In genomic region chr11:94007426-94007825, GRCh38 we compare ENCODE assay signal across 23 cellular contexts. TPM values are rescaled to one million over a fixed set of nuclear protein-coding genes. Genes with fewer than 3 reads are reported as not detected.
DNase-seq lines count a peak whose midpoint lies in the region; ATAC-seq and TF ChIP-seq lines count a peak whose summit lies in the region.
"Had no signal": no experiment of that assay in that cellular context is flagged by ENCODE, and none has a peak within 500 bp of the region (broad histone marks: within the 10 kb centered on the region; RNA-seq: fewer than 3 reads in every experiment).

No MANE protein-coding gene starts in this region.

- H3K9me3 ChIP-seq in PC-3 (ENCODE audit: low read length) = no peaks in the 10 kb centered on the region
- peaks cover 0 to 5% (median 0%) of the 10 kb centered on the region in 11 donors for H3K9me3 ChIP-seq in heart right ventricle
- H3K9me3 ChIP-seq: A549; BE2C; BLaER1 treated with 17β-estradiol and CSF1 and Interleukin-3, amounts not matched to agents 10 nM and 100 nM had no signal

- POLR2A ChIA-PET in PC-3 (lab: Charles Lee; ENCODE audit: unreplicated experiment) = no interaction called here

- H2AFZ ChIP-seq in PC-3 (ENCODE audit: low read length) = no peak overlapping the region
- H2AFZ ChIP-seq: GM23248 had no signal

- CTCF ChIA-PET in PC-3 (lab: Charles Lee) = no interaction called here

- H3K4me2 ChIP-seq in PC-3 (ENCODE audit: low read length) = no peak overlapping the region
- H3K4me2 ChIP-seq: A549; BLaER1 treated with 17β-estradiol and CSF1 and Interleukin-3, amounts not matched to agents 10 nM and 100 nM had no signal

- no peak overlapping the region for H3K27ac ChIP-seq in PC-3 (ENCODE audit: low read length)
- H3K27ac ChIP-seq in heart right ventricle = no peak overlapping the region
- H3K27ac ChIP-seq: A549; BLaER1 treated with 17β-estradiol and CSF1 and Interleukin-3, amounts not matched to agents 10 nM and 100 nM; GM23248 had no signal

- H3K4me1 ChIP-seq in PC-3 (ENCODE audit: insufficient read depth, low read length) (peaks cover 22% of the 10 kb centered on the region), heart right ventricle (no peaks in the 10 kb centered on the region)
- H3K4me1 ChIP-seq: A549; BE2C; BLaER1 treated with 17β-estradiol and CSF1 and Interleukin-3, amounts not matched to agents 10 nM and 100 nM had no signal

- peak; percentile 31; the same call in 1 of the 2 replicates for ATAC-seq in PC-3
- ATAC-seq in esophagus mucosa = peak; percentile 72
- ATAC-seq in heart right ventricle = no peak
- ATAC-seq: A549, GM12878 had no signal

- H3K4me3 ChIP-seq in PC-3 (ENCODE audit: low read length) (no peak overlapping the region), epithelial cell of esophagus (ENCODE audit: low read length) (no peak overlapping the region), heart right ventricle (no peak overlapping the region)
- H3K4me3 ChIP-seq: A549; BLaER1 treated with 17β-estradiol and CSF1 and Interleukin-3, amounts not matched to agents 10 nM and 100 nM; GM12878; GM23248 had no signal

- no peaks in the 10 kb centered on the region for H3K27me3 ChIP-seq in PC-3 (ENCODE audit: low read length)
- H3K27me3 ChIP-seq in heart right ventricle = peaks cover 0 to 7% (median 0%) of the 10 kb centered on the region in 7 donors
- H3K27me3 ChIP-seq: BE2C; BLaER1 treated with 17β-estradiol and CSF1 and Interleukin-3, amounts not matched to agents 10 nM and 100 nM had no signal

- no TSS peak for BruUV-seq in PC-3 (replicated peaks; lab: Mats Ljungman, UMichigan)

- 0 out of 2 replicates have a peak, but pooled peaks cover 5% of the 10 kb centered on the region for H3K9me2 ChIP-seq in PC-3 (replicated peaks; ENCODE audit: low read length)

- intact Hi-C loops in PC-3 (cut with micrococcal nuclease) (no loop called here), heart right ventricle (cut with DNase I) (no loop called here)

- no peak for TF ChIP-seq CTCF in PC-3 (conservative IDR thresholded peaks at IDR 0.05; ENCODE audit: low read depth, low read length)
- no peak for TF ChIP-seq CTCF in epithelial cell of esophagus (IDR thresholded peaks at IDR 0.05; ENCODE audit: insufficient read depth, low read depth, low read length, missing control alignments)
- no peak for TF ChIP-seq CTCF in heart right ventricle (IDR thresholded peaks at IDR 0.05)

- H3F3A ChIP-seq in PC-3 (ENCODE audit: low read length, unreplicated experiment) = no peaks in the 10 kb centered on the region

- no peaks in the 10 kb centered on the region for H4K20me1 ChIP-seq in PC-3 (ENCODE audit: low read length)
- H4K20me1 ChIP-seq: BLaER1 treated with 17β-estradiol and CSF1 and Interleukin-3, amounts not matched to agents 10 nM and 100 nM had no signal

- peak; percentile 62 for DNase-seq in PC-3
- DNase-seq in epithelial cell of esophagus (ENCODE audit: low read depth) = peak; percentile 67
- no peak for DNase-seq in NCI-H510A treated with DMSO at 0.1 percent for 48 hours (lab: John Stamatoyannopoulos, UW)
- DNase-seq in stimulated activated CD4-positive, alpha-beta T cell treated with anti-CD3 and anti-CD28 coated beads, Interleukin-15, amount 100 ng/mL, for 24 hours = no peak
- no peak for DNase-seq in heart right ventricle
- DNase-seq: 8988T; ACHN; AML-193; BE2C; CD4-positive, alpha-beta T cell; CD8-positive, alpha-beta memory T cell; DMS 273 treated with DMSO at 0.1 percent for 48 hours; DMS79; EL; GDM1; GM23248; H7; HCEC 1CT had no signal

- no peaks in the 10 kb centered on the region for H3K79me2 ChIP-seq in PC-3 (ENCODE audit: low read length)

- no peak overlapping the region for H3K9ac ChIP-seq in PC-3 (ENCODE audit: low read length)
- H3K9ac ChIP-seq: BLaER1 treated with 17β-estradiol and CSF1 and Interleukin-3, amounts not matched to agents 10 nM and 100 nM; GM23248 had no signal

- H3K36me3 ChIP-seq in PC-3 (ENCODE audit: low read depth, low read length) (no peaks in the 10 kb centered on the region), heart right ventricle (no peaks in the 10 kb centered on the region)
- H3K36me3 ChIP-seq: BE2C; BLaER1 treated with 17β-estradiol and CSF1 and Interleukin-3, amounts not matched to agents 10 nM and 100 nM had no signal

RNA-seq across cellular contexts. Expression of gene HEPHL1, which starts 13.7 kb away (rescaled TPM):
- total RNA-seq in PC-3 (2014; rRNA removed) = 3.3 and 4.4 TPM in 2 replicates
- total RNA-seq in esophagus mucosa = 13.0 TPM
- total RNA-seq in heart right ventricle = not detected
- polyA plus RNA-seq in heart right ventricle = not detected
- total RNA-seq: CD4-positive, alpha-beta T cell; CD8-positive, alpha-beta memory T cell; GM12878; GM23248; H7 had no signal
- polyA plus RNA-seq: A549; CD14-positive monocyte; CD8-positive, alpha-beta memory T cell; GM23248 had no signal

Comparison
In these comparisons a context has a peak if more than half of its experiments do, and no peak if none do; other contexts are left out.
1. ATAC-seq: peak in PC-3 (single experiment) and esophagus mucosa (single experiment); none in heart right ventricle (0 of 8).
2. DNase-seq: peak in PC-3 (single experiment) and epithelial cell of esophagus (single experiment); none in NCI-H510A treated with DMSO at 0.1 percent for 48 hours (single experiment), stimulated activated CD4-positive, alpha-beta T cell treated with anti-CD3 and anti-CD28 coated beads, Interleukin-15, amount 100 ng/mL, for 24 hours (single experiment) and heart right ventricle (0 of 2).